ENCODE assay signal across 22 cellular contexts in the genomic region with DNA sequence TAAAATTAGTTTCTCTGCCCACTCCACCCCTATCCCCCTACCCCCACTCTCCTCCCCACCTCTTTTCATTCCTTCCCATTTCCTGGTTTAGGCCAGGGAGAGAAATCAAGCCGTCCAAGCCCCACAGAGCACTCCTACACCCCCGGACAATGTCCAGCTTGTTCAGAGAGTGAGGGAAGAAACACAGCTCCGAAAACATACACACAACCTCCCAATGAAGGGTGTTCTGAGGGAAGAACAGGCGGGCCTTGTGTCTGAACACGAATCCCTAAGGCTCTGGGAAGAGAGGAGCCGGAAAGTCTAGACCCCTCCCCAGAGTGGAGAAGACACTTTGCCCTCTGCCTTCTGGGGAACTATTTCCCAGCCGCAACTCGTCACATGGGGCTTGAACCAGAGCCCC. TPM values are rescaled to one million over a fixed set of nuclear protein-coding genes. Genes with fewer than 3 reads are reported as not detected.
A peak's percentile ranks its signal among the peaks of the same experiment; 100 is the strongest.
DNase-seq lines count a peak whose midpoint lies in the region; ATAC-seq and TF ChIP-seq lines count a peak whose summit lies in the region.
"Had no signal": no experiment of that assay in that cellular context is flagged by ENCODE, and none has a peak within 500 bp of the region (broad histone marks: within the 10 kb centered on the region; RNA-seq: fewer than 3 reads in every experiment).

No MANE protein-coding gene starts in this region.

- no peaks in the 10 kb centered on the region for H3K9me3 ChIP-seq in Panc1 (ENCODE audit: control insufficient read depth, insufficient read depth, low read depth, low read length)
- H3K9me3 ChIP-seq in tibial artery = no peaks in the 10 kb centered on the region
- H3K9me3 ChIP-seq: esophagus muscularis mucosa, pancreas had no signal

- H3K36me3 Mint-ChIP-seq in neural crest cell (ENCODE audit: low read depth) = no peaks in the 10 kb centered on the region
- H3K36me3 Mint-ChIP-seq: activated naive CD4-positive, alpha-beta T cell treated with anti-CD3 and anti-CD28 coated beads, Interleukin-2, amount 50 U/mL, for 24 hours; naive B cell had no signal

- in situ Hi-C loops in Panc1 (cut with HindIII; ENCODE audit: low pct_unique_long_range_greater_than_20kb, low sequenced_read_pairs) = no loop called here

- H3K36me3 ChIP-seq in Panc1 (ENCODE audit: control insufficient read depth, insufficient read depth, low read length) (no peaks in the 10 kb centered on the region), tibial artery (peaks cover 0 to 23% (median 0%) of the 10 kb centered on the region in 3 donors)
- H3K36me3 ChIP-seq: esophagus muscularis mucosa, pancreas had no signal

- CTCF ChIA-PET in Panc1 (lab: Charles Lee) = interaction anchor here (0.9 to 1.0 kb wide), 2 partner anchors 98 to 209 kb away, joined by 3 to 5 read pairs; no protein-coding TSS in a partner anchor

- no peak overlapping the region for H3K4me3 Mint-ChIP-seq in neural crest cell
- H3K4me3 Mint-ChIP-seq: activated CD8-positive, alpha-beta T cell treated with anti-CD3 and anti-CD28 coated beads for 36 hours; activated naive CD4-positive, alpha-beta T cell treated with anti-CD3 and anti-CD28 coated beads, Interleukin-2, amount 50 U/mL, for 24 hours; endodermal cell had no signal

- H3K27me3 ChIP-seq in Panc1 (ENCODE audit: control insufficient read depth, insufficient read depth, low read length) = no peaks in the 10 kb centered on the region
- no peaks in the 10 kb centered on the region for H3K27me3 ChIP-seq in tibial artery
- H3K27me3 ChIP-seq: esophagus muscularis mucosa, hepatocyte, pancreas had no signal

- no peaks in the 10 kb centered on the region for H3K9me3 Mint-ChIP-seq in neural crest cell
- H3K9me3 Mint-ChIP-seq: activated CD8-positive, alpha-beta T cell treated with anti-CD3 and anti-CD28 coated beads for 36 hours; activated naive CD4-positive, alpha-beta T cell treated with anti-CD3 and anti-CD28 coated beads, Interleukin-2, amount 50 U/mL, for 24 hours; activated T-helper 2 cell treated with anti-CD3 and anti-CD28 coated beads, Interferon-gamma antibody, Interleukin-2, Interleukin-4, amounts not matched to agents 10 μg/mL and 5 μg/mL and 100 μg/mL, durations not matched to agents 14 hours and 24 hours and 36 hours; endodermal cell; naive B cell had no signal

- no peak overlapping the region for H3K27ac Mint-ChIP-seq in neural crest cell (ENCODE audit: unreplicated experiment)
- H3K27ac Mint-ChIP-seq: activated CD8-positive, alpha-beta T cell treated with anti-CD3 and anti-CD28 coated beads for 36 hours; activated naive CD4-positive, alpha-beta T cell treated with anti-CD3 and anti-CD28 coated beads, Interleukin-2, amount 50 U/mL, for 24 hours; activated T-helper 2 cell treated with anti-CD3 and anti-CD28 coated beads, Interferon-gamma antibody, Interleukin-2, Interleukin-4, amounts not matched to agents 10 μg/mL and 5 μg/mL and 100 μg/mL, durations not matched to agents 14 hours and 24 hours and 36 hours; endodermal cell had no signal

- H3K27me3 Mint-ChIP-seq in neural crest cell (ENCODE audit: low read depth) = no peaks in the 10 kb centered on the region
- H3K27me3 Mint-ChIP-seq: activated naive CD4-positive, alpha-beta T cell treated with anti-CD3 and anti-CD28 coated beads, Interleukin-2, amount 50 U/mL, for 24 hours had no signal

- H3K4me3 ChIP-seq in Panc1 (ENCODE audit: low read depth in 2 of 2, low read length in 2 of 2) (no peak overlapping the region), tibial artery (no peak overlapping the region)
- H3K4me3 ChIP-seq: esophagus muscularis mucosa, hepatocyte, pancreas had no signal

- no peak for DNase-seq in Panc1 (ENCODE audit: low read depth, low spot score)
- DNase-seq in epidermal melanocyte (ENCODE audit: insufficient read length, low spot score) = peak; percentile 63
- DNase-seq in neural crest cell (ENCODE audit: low read depth, low spot score) = peak; percentile 6
- DNase-seq in tibial artery = no peak
- DNase-seq in activated CD4-positive, alpha-beta T cell treated with anti-CD3 and anti-CD28 coated beads, Interleukin-2, amount 50 U/mL, for 48 hours = no peak
- DNase-seq: MV-4-11, naive B cell, NCI-H1436 treated with DMSO at 0.1 percent for 48 hours, NCI-H446, SHP77 treated with DMSO at 0.1 percent for 48 hours had no signal

- no peak for TF ChIP-seq CTCF in Panc1 (IDR thresholded peaks at IDR 0.05)
- no peak for TF ChIP-seq CTCF in neural crest cell (conservative IDR thresholded peaks at IDR 0.05)
- no peak for TF ChIP-seq CTCF in tibial artery (IDR thresholded peaks at IDR 0.05)

- no peak overlapping the region for H3K27ac ChIP-seq in Panc1 (ENCODE audit: low read length)
- peak overlapping the region; percentile 78 to 85 for H3K27ac ChIP-seq in tibial artery
- H3K27ac ChIP-seq: esophagus muscularis mucosa, hepatocyte, pancreas had no signal

- intact Hi-C loops in Panc1 (cut with micrococcal nuclease; ENCODE audit: unreplicated experiment) = loop anchor here (1.0 to 10.0 kb wide), 2 partner anchors 176 to 349 kb away; no protein-coding TSS in a partner anchor
- intact Hi-C loops in tibial artery (cut with DNase I; ENCODE audit: low total_unique reads) = loop anchor here (1.0 to 10.0 kb wide), 2 partner anchors 176 to 359 kb away; no protein-coding TSS in a partner anchor

- POLR2A ChIA-PET in Panc1 (lab: Charles Lee) = no interaction called here

- no TSS peak for BruUV-seq in Panc1 (replicated peaks; lab: Mats Ljungman, UMichigan)

- peak; percentile 9; the same call in 1 of the 2 replicates for ATAC-seq in Panc1
- ATAC-seq in GM18909 (IDR thresholded peaks at IDR 0.05; ENCODE audit: poor library complexity, unreplicated experiment) = no peak
- ATAC-seq in GM21515 (IDR thresholded peaks at IDR 0.05; ENCODE audit: unreplicated experiment) = no peak
- ATAC-seq: left colon had no signal

- H3K4me1 ChIP-seq in Panc1 (ENCODE audit: control insufficient read depth, insufficient read depth, low read length) (no peaks in the 10 kb centered on the region), tibial artery (peaks cover 0 to 23% (median 16%) of the 10 kb centered on the region in 4 donors)
- H3K4me1 ChIP-seq: pancreas had no signal

- H3K4me1 Mint-ChIP-seq in neural crest cell = peaks cover 30% of the 10 kb centered on the region
- H3K4me1 Mint-ChIP-seq: activated naive CD4-positive, alpha-beta T cell treated with anti-CD3 and anti-CD28 coated beads, Interleukin-2, amount 50 U/mL, for 24 hours; endodermal cell had no signal

RNA-seq across cellular contexts. Expression of gene ACAN, which starts 30.5 kb away (rescaled TPM):
- total RNA-seq in Panc1 (2021; ENCODE audit: unreplicated experiment) (0.03 TPM), neural crest cell (0.30 and 0.54 TPM in 2 replicates)
- polyA plus RNA-seq in Panc1 (2012; ENCODE audit: insufficient read length) = 0.05 TPM
- total RNA-seq: activated CD8-positive, alpha-beta T cell treated with anti-CD3 and anti-CD28 coated beads for 36 hours; activated T-helper 2 cell treated with anti-CD3 and anti-CD28 coated beads, Interferon-gamma antibody, Interleukin-2, Interleukin-4, amounts not matched to agents 10 μg/mL and 5 μg/mL and 100 μg/mL, durations not matched to agents 14 hours and 24 hours and 36 hours; Daoy; HepG2 had no signal
- polyA plus RNA-seq: HepG2 had no signal

Comparison
In these comparisons a context has a peak if more than half of its experiments do, and no peak if none do; other contexts are left out.
1. DNase-seq: peak in epidermal melanocyte (single experiment) and neural crest cell (single experiment); none in Panc1 (single experiment), tibial artery (0 of 2) and activated CD4-positive, alpha-beta T cell treated with anti-CD3 and anti-CD28 coated beads, Interleukin-2, amount 50 U/mL, for 48 hours (0 of 2).